ENCODE assay signal across 8 cellular contexts in genomic region chr15:23035964-23036566, GRCh38. TPM values are rescaled to one million over a fixed set of nuclear protein-coding genes. Genes with fewer than 3 reads are reported as not detected.
DNase-seq lines count a peak whose midpoint lies in the region; ATAC-seq and TF ChIP-seq lines count a peak whose summit lies in the region.

No MANE protein-coding gene starts in this region.

- H3K9me3 ChIP-seq in gastrocnemius medialis: no peaks in the 10 kb centered on the region

- H3K4me1 ChIP-seq in gastrocnemius medialis: peaks cover 8 to 10% of the 10 kb centered on the region in 2 donors

- DNase-seq in AG20443 (ENCODE audit: low spot score) (peak; percentile 74), GM12865 (ENCODE audit: low read depth) (peak; percentile 75), NCI-H1092 treated with DMSO at 0.1 percent for 48 hours (lab: John Stamatoyannopoulos, UW) (peak; percentile 2), activated T-cell treated with anti-CD3 and anti-CD28 coated beads for 48 hours (ENCODE audit: low read depth) (peak; percentile 44), foreskin fibroblast (peak; percentile 38 to 65), gastrocnemius medialis (no peak)

- no peak for ATAC-seq in gastrocnemius medialis
- ATAC-seq in GM18519 (IDR thresholded peaks at IDR 0.05; ENCODE audit: low FRiP score, unreplicated experiment): no peak
- no peak for ATAC-seq in HG02763 (IDR thresholded peaks at IDR 0.05; ENCODE audit: unreplicated experiment)

- no peak overlapping the region for H3K27ac ChIP-seq in gastrocnemius medialis

- intact Hi-C loops in gastrocnemius medialis (cut with DNase I; ENCODE audit: low total_unique reads): loop anchor here (5.0 kb wide), 1 partner anchor 199 kb away; the partner anchor contains the start of gene NIPA2

- H3K4me3 ChIP-seq in GM12865 (ENCODE audit: low read depth, low read length) (no peak overlapping the region), foreskin fibroblast (ENCODE audit: low read depth in 1 of 2, low read length in 2 of 2) (no peak overlapping the region), gastrocnemius medialis (no peak overlapping the region)

- in situ Hi-C loops in gastrocnemius medialis (cut with MboI; ENCODE audit: low sequenced_read_pairs in 4 of 4): loop anchor here in 1 of 4 donors (10.0 kb wide), 1 partner anchor 201 kb away; the partner anchor contains the start of gene NIPA2

- TF ChIP-seq POLR2A in gastrocnemius medialis (IDR thresholded peaks at IDR 0.05): no peak

- TF ChIP-seq CTCF in GM12865 (IDR thresholded peaks at IDR 0.05; ENCODE audit: insufficient read depth, low read depth, low read length, missing control alignments) (peak; percentile 94), foreskin fibroblast (IDR thresholded peaks at IDR 0.05; ENCODE audit: low read depth, low read length) (peak; percentile 66), gastrocnemius medialis (IDR thresholded peaks at IDR 0.05 in 4 of 5, conservative IDR thresholded peaks at IDR 0.05 in 1 of 5) (peak in 3 of 5 experiments; percentile 45 to 65 (median 57))

- H3K27me3 ChIP-seq in gastrocnemius medialis: no peaks in the 10 kb centered on the region

- peaks cover 0 to 42% of the 10 kb centered on the region in 2 donors for H3K36me3 ChIP-seq in gastrocnemius medialis

RNA-seq across cellular contexts. Expression of gene TUBGCP5, which starts 3.3 kb away (rescaled TPM):
- 10 to 100 TPM; 11.6 to 18.2 (median 13.6) TPM for total RNA-seq in gastrocnemius medialis

RNA-seq across cellular contexts. Expression of gene CYFIP1, which starts 55.9 kb away (rescaled TPM):
- total RNA-seq in gastrocnemius medialis: 10 to 100 TPM; 31.1 to 52.6 (median 37.4) TPM

Comparison
In these comparisons a context has a peak if more than half of its experiments do, and no peak if none do; other contexts are left out.
1. DNase-seq: peak in AG20443 (single experiment), GM12865 (single experiment), NCI-H1092 treated with DMSO at 0.1 percent for 48 hours (single experiment), activated T-cell treated with anti-CD3 and anti-CD28 coated beads for 48 hours (single experiment) and foreskin fibroblast (2 of 2); none in gastrocnemius medialis (0 of 2).
2. Peak in every context shown above with its lines, with median percentiles within 50 percentile points of each other: CTCF ChIP-seq.